ENCODE assay signal across 32 cellular contexts in genomic region chr12:45721374-45721773, GRCh38. TPM values are rescaled to one million over a fixed set of nuclear protein-coding genes. Genes with fewer than 3 reads are reported as not detected.
DNase-seq lines count a peak whose midpoint lies in the region; ATAC-seq, FAIRE-seq and TF ChIP-seq lines count a peak whose summit lies in the region.
"Had no signal": no experiment of that assay in that cellular context is flagged by ENCODE, and none has a peak within 500 bp of the region (broad histone marks: within the 10 kb centered on the region; RNA-seq: fewer than 3 reads in every experiment).

No MANE protein-coding gene starts in this region.

- peaks cover 14% of the 10 kb centered on the region for H3K36me3 Mint-ChIP-seq in natural killer cell treated with Interleukin-12 subunit alpha and Interleukin-12 subunit beta and Interleukin-15 and Interleukin-18, amount 100 ng/mL, for 72 hours
- H3K36me3 Mint-ChIP-seq: activated CD4-positive, alpha-beta memory T cell treated with anti-CD3 and anti-CD28 coated beads for 36 hours; mesothelial cell of epicardium; naive B cell had no signal

- peak overlapping the region; percentile 66 for H3K4me3 Mint-ChIP-seq in natural killer cell treated with Interleukin-12 subunit alpha and Interleukin-12 subunit beta and Interleukin-15 and Interleukin-18, amount 100 ng/mL, for 72 hours
- H3K4me3 Mint-ChIP-seq: activated CD4-positive, alpha-beta memory T cell treated with anti-CD3 and anti-CD28 coated beads for 36 hours; H9; mesothelial cell of epicardium had no signal

- CTCF ChIA-PET in GM12878 (lab: Yijun Ruan, JAX) = interaction anchor here (2.3 kb wide), 1 partner anchor 22 kb away, joined by 8 read pairs; no protein-coding TSS in a partner anchor

- peaks cover 54% of the 10 kb centered on the region for H3K79me2 ChIP-seq in GM12878 (ENCODE audit: control insufficient read depth, insufficient read depth, low read length)

- H3K9ac ChIP-seq in BLaER1 (no peak overlapping the region), GM12878 (ENCODE audit: control insufficient read depth, insufficient read depth, low read length) (no peak overlapping the region)

- no peaks in the 10 kb centered on the region for H3K9me3 ChIP-seq in BLaER1
- H3K9me3 ChIP-seq in GM12878 (replicated peaks; ENCODE audit: control insufficient read depth, insufficient read depth, low read length) = no peaks in the 10 kb centered on the region
- H3K9me3 ChIP-seq: heart left ventricle, MG63, suprapubic skin, upper lobe of left lung had no signal

- WGBS in GM12878 (ENCODE audit: insufficient coverage, insufficient replicate concordance, low lambda C conversion rate, missing lambda C conversion rate) = 46% methylated on average over 2 of the region's 2 CpGs

- no peaks in the 10 kb centered on the region for H3K27me3 Mint-ChIP-seq in natural killer cell treated with Interleukin-12 subunit alpha and Interleukin-12 subunit beta and Interleukin-15 and Interleukin-18, amount 100 ng/mL, for 72 hours
- H3K27me3 Mint-ChIP-seq: activated CD4-positive, alpha-beta memory T cell treated with anti-CD3 and anti-CD28 coated beads for 36 hours; naive B cell had no signal

- ATAC-seq in GM12878 = no peak
- ATAC-seq in natural killer cell treated with Interleukin-12 subunit alpha and Interleukin-12 subunit beta and Interleukin-15 and Interleukin-18, amount 100 ng/mL, for 72 hours = no peak
- ATAC-seq: heart left ventricle, SK-N-SH treated with all-trans-retinoic acid at 6 μM for 48 hours had no signal

- in situ Hi-C loops in GM12878 (cut with MboI) = no loop called here

- H3K27me3 ChIP-seq in BLaER1 (no peaks in the 10 kb centered on the region), GM12878 (replicated peaks in 1 of 2; ENCODE audit: control insufficient read depth in 2 of 2, insufficient read depth in 2 of 2, low read length in 1 of 2) (no peaks in the 10 kb centered on the region)
- H3K27me3 ChIP-seq: cardiac muscle cell, heart left ventricle, MG63, suprapubic skin, upper lobe of left lung had no signal

- peak overlapping the region; percentile 42; the same call in 1 of the 2 replicates for H3K4me2 ChIP-seq in BLaER1
- peak overlapping the region; percentile 20; the same call in 1 of the 2 replicates for H3K4me2 ChIP-seq in GM12878 (ENCODE audit: control insufficient read depth, insufficient read depth)

- TF ChIP-seq RAD21 in GM12878 (IDR thresholded peaks at IDR 0.05; ENCODE audit: insufficient read depth, low read depth, low read length) = no peak

- FAIRE-seq in GM12891 (lab: Jason Lieb, UNC) (peak; percentile 20), GM12878 (lab: Jason Lieb, UNC) (no peak)
- FAIRE-seq: A204.1, kidney had no signal

- no peak for DNase-seq in GM12891 (ENCODE audit: insufficient read length, low spot score)
- DNase-seq in GM12878 (ENCODE audit: low read depth, low spot score) = no peak
- DNase-seq in natural killer cell treated with Interleukin-12 subunit alpha and Interleukin-12 subunit beta and Interleukin-15 and Interleukin-18, amount 100 ng/mL, for 72 hours (ENCODE audit: low spot score) = no peak
- no peak for DNase-seq in DMS79 treated with DMSO at 0.1 percent for 48 hours (lab: John Stamatoyannopoulos, UW)
- DNase-seq in NCI-H524 treated with DMSO at 0.1 percent for 48 hours (lab: John Stamatoyannopoulos, UW) = no peak
- DNase-seq in superior temporal gyrus (ENCODE audit: extremely low spot score) = no peak
- no peak for DNase-seq in NCI-H2196 treated with DMSO at 0.1 percent for 48 hours (lab: John Stamatoyannopoulos, UW; ENCODE audit: unreplicated experiment)
- DNase-seq: activated CD4-positive, alpha-beta memory T cell treated with anti-CD3 and anti-CD28 coated beads for 36 hours; activated CD4-positive, CD25-positive, alpha-beta regulatory T cell treated with anti-CD3 and anti-CD28 coated beads, Interleukin-2, amount 50 U/mL, for 72 hours; activated naive CD4-positive, alpha-beta T cell treated with anti-CD3 and anti-CD28 coated beads, Interleukin-2, amount 50 U/mL, for 16 hours; aorta; cortex of kidney; H9; heart left ventricle; KG1; kidney; MG63; naive B cell; NCI-H1105 treated with DMSO at 0.1 percent for 48 hours; NCI-H1930; NCI-H2171 treated with DMSO at 0.1 percent for 48 hours; NK-92 treated with Interleukin-12 subunit alpha and Interleukin-12 subunit beta, amount 100 ng/mL, for 24 hours; Right ventricle myocardium superior; stimulated activated CD4-positive, alpha-beta T cell treated with anti-CD3 and anti-CD28 coated beads, Interleukin-15, amount 100 ng/mL, for 24 hours; stimulated activated CD4-positive, alpha-beta T cell treated with anti-CD3 and anti-CD28 coated beads, Interleukin-4, amount 100 ng/mL, for 4 hours; upper lobe of left lung had no signal

- RAD21 ChIA-PET in GM12878 (lab: Charles Lee; ENCODE audit: unreplicated experiment) = no interaction called here

- no peak for TF ChIP-seq EP300 in GM12878 (IDR thresholded peaks at IDR 0.05; ENCODE audit: borderline replicate concordance in 1 of 2, control insufficient read depth in 1 of 2, low read depth in 2 of 2, low read length in 2 of 2)

- H3K36me3 ChIP-seq in BLaER1 (peaks cover 16% of the 10 kb centered on the region; the same call in 1 of the 2 replicates), GM12878 (ENCODE audit: control insufficient read depth in 2 of 2, insufficient read depth in 2 of 2, low read length in 1 of 2) (no peaks in the 10 kb centered on the region)
- H3K36me3 ChIP-seq: cardiac muscle cell, heart left ventricle, MG63, suprapubic skin had no signal

- no peak overlapping the region for H2AFZ ChIP-seq in GM12878 (ENCODE audit: control insufficient read depth, low read depth, low read length)

- H3K4me1 ChIP-seq in BLaER1 (peaks cover 39% of the 10 kb centered on the region), GM12878 (ENCODE audit: control insufficient read depth, insufficient read depth, low read length) (no peaks in the 10 kb centered on the region)

- POLR2A ChIA-PET in GM12878 (lab: Charles Lee) = no interaction called here

- no peak for TF ChIP-seq CTCF in GM12878 (IDR thresholded peaks at IDR 0.05 in 2 of 3, conservative IDR thresholded peaks at IDR 0.05 in 1 of 3; ENCODE audit: control insufficient read depth in 2 of 3, extremely low read depth in 1 of 3, insufficient read depth in 1 of 3, low read depth in 3 of 3, low read length in 3 of 3)

- H3K4me3 ChIP-seq in BLaER1 = no peak overlapping the region
- H3K4me3 ChIP-seq in GM12878 = no peak overlapping the region
- H3K4me3 ChIP-seq: cardiac muscle cell, heart left ventricle, MG63, suprapubic skin, upper lobe of left lung had no signal

- H3K4me1 Mint-ChIP-seq in natural killer cell treated with Interleukin-12 subunit alpha and Interleukin-12 subunit beta and Interleukin-15 and Interleukin-18, amount 100 ng/mL, for 72 hours (ENCODE audit: low read depth in 2 of 2) = peaks cover 41 to 53% of the 10 kb centered on the region in 2 donors

- no peak overlapping the region for H3K27ac ChIP-seq in BLaER1
- H3K27ac ChIP-seq in GM12878 (ENCODE audit: control insufficient read depth, insufficient read depth) = no peak overlapping the region
- H3K27ac ChIP-seq: cardiac muscle cell, heart left ventricle, suprapubic skin, upper lobe of left lung had no signal

- H4K20me1 ChIP-seq in BLaER1 = peaks cover 79% of the 10 kb centered on the region
- no peaks in the 10 kb centered on the region for H4K20me1 ChIP-seq in GM12878 (ENCODE audit: control insufficient read depth, insufficient read depth)

- TF ChIP-seq POLR2A in GM12891 (IDR thresholded peaks at IDR 0.05; ENCODE audit: low read depth, low read length) (no peak), GM12878 (IDR thresholded peaks at IDR 0.05; ENCODE audit: low read depth, low read length) (no peak)

- SMC1A ChIA-PET in GM12878 (lab: Charles Lee; ENCODE audit: uncharacterized antibody, unreplicated experiment) = interaction anchor here (0.6 kb wide), 1 partner anchor 28 kb away, joined by 3 read pairs; no protein-coding TSS in a partner anchor

- no TSS peak for BruUV-seq in GM12878 (replicated peaks; lab: Mats Ljungman, UMichigan)

- intact Hi-C loops in GM12878 (cut with micrococcal nuclease; ENCODE audit: unreplicated experiment) = loop anchor here (10.0 kb wide), 1 partner anchor 147 kb away; no protein-coding TSS in a partner anchor

- peak overlapping the region; percentile 27 to 75 for H3K27ac Mint-ChIP-seq in natural killer cell treated with Interleukin-12 subunit alpha and Interleukin-12 subunit beta and Interleukin-15 and Interleukin-18, amount 100 ng/mL, for 72 hours
- H3K27ac Mint-ChIP-seq: activated CD4-positive, alpha-beta memory T cell treated with anti-CD3 and anti-CD28 coated beads for 36 hours; mesothelial cell of epicardium had no signal

- H3K9me3 Mint-ChIP-seq in natural killer cell treated with Interleukin-12 subunit alpha and Interleukin-12 subunit beta and Interleukin-15 and Interleukin-18, amount 100 ng/mL, for 72 hours = no peaks in the 10 kb centered on the region
- H3K9me3 Mint-ChIP-seq: activated CD4-positive, alpha-beta memory T cell treated with anti-CD3 and anti-CD28 coated beads for 36 hours; H9; mesothelial cell of epicardium; naive B cell had no signal

TF ChIP-seq in GM12891, 5 proteins besides CTCF, POLR2A, EP300 and RAD21 (continues in another document):
- TF ChIP-seq POU2F2 (IDR thresholded peaks at IDR 0.05; ENCODE audit: low read depth, low read length) = no peak
- TF ChIP-seq POLR2AphosphoS5 (IDR thresholded peaks at IDR 0.05; ENCODE audit: low read depth, low read length) = no peak

RNA-seq across cellular contexts. Expression of gene ARID2, which starts 8.1 kb away (rescaled TPM):
- polyA plus RNA-seq in GM12891 (2012; ENCODE audit: low read depth, missing spikeins) = 4.7 TPM
- total RNA-seq in GM12878 (2013; cell fraction: nucleolus; rRNA removed) = 223 and 230 TPM in 2 replicates
- total RNA-seq in GM12878 (2014; rRNA removed) (20.6 and 20.7 TPM in 2 replicates), GM12878 (2014; rRNA removed; fragmentation: Illumina TruSeq; extraction: Trizol) (23.3 and 24.2 TPM in 2 replicates), GM12878 (2021) (19.8 and 21.3 TPM in 2 replicates)
- 3.8 TPM for polyA plus RNA-seq in GM12878 (2011; ENCODE audit: low read depth)
- polyA plus RNA-seq in GM12878 (2011; rRNA removed) (29.8 and 30.2 TPM in 2 replicates), GM12878 (2014; fragmentation: Illumina TruSeq; extraction: Trizol) (13.5 and 13.6 TPM in 2 replicates), GM12878 (2014; fragmentation: Nextera tagmentation; extraction: Ambion mirVana) (10 to 100 TPM in 1 of 2 experiments, 1 to 10 TPM in 1; 9.7 to 24.7 TPM), GM12878 (2014; rRNA removed) (8.5 and 9.2 TPM in 2 replicates), GM12878 (2016; fragmentation: Nextera tagmentation; extraction: Ambion mirVana) (10 to 100 TPM; 16.5 to 20.0 TPM)
- 18.6 and 19.1 TPM in 2 replicates for polyA plus RNA-seq in GM12878 (2011; cell fraction: cytosol; rRNA removed)
- polyA plus RNA-seq in GM12878 (2011; cell fraction: nucleus; rRNA removed) = 29.1 and 41.0 TPM in 2 replicates
- polyA plus RNA-seq in GM12878 (2012) = 5.5 and 5.6 TPM in 2 replicates
- polyA minus RNA-seq in GM12878 (2011; rRNA and poly(A)+ RNA removed) = 103 and 134 TPM in 2 replicates
- polyA minus RNA-seq in GM12878 (2011; cell fraction: cytosol; rRNA and poly(A)+ RNA removed) = 21.1 and 27.6 TPM in 2 replicates
- polyA minus RNA-seq in GM12878 (2011; cell fraction: nucleus; rRNA and poly(A)+ RNA removed) = 91.2 and 134 TPM in 2 replicates
- 100 to 1,000 TPM; 116 to 133 TPM for total RNA-seq in natural killer cell treated with Interleukin-12 subunit alpha and Interleukin-12 subunit beta and Interleukin-15 and Interleukin-18, amount 100 ng/mL, for 72 hours
